In the genomic region with DNA sequence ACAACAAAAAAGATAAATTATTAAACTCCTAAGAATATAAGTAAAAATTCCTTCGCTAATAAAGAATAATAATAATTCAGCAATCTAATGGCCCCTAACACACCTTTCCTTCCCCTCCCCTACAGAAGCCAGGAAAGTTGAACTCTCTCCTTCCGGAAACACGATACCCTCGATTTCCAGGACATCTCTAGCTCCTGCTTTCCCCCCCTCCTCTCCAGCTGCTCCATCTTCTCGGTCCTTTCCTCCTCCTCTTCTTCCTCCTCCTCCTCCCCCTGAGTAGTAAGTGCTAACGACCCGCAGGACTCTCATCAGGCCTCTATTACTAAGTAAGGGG, we compare ENCODE assay signal across 1 cellular context.
TF ChIP-seq lines count a peak whose summit lies in the region.

No MANE protein-coding gene starts in this region.

TF ChIP-seq in IMR-90, 13 proteins besides CTCF, POLR2A, EP300 and RAD21 (continued from another document):
- no peak for TF ChIP-seq MAZ (IDR thresholded peaks at IDR 0.05; ENCODE audit: borderline replicate concordance, low read depth, low read length)
- TF ChIP-seq RCOR1 (IDR thresholded peaks at IDR 0.05; ENCODE audit: insufficient replicate concordance, low read length): no peak
- no peak for TF ChIP-seq SMC3 (IDR thresholded peaks at IDR 0.05; ENCODE audit: low read depth, low read length)
- no peak for TF ChIP-seq CHD1 (IDR thresholded peaks at IDR 0.05; ENCODE audit: low read depth, low read length)
- no peak for TF ChIP-seq CEBPB (IDR thresholded peaks at IDR 0.05; ENCODE audit: low read depth, low read length)
- TF ChIP-seq RFX5 (IDR thresholded peaks at IDR 0.05; ENCODE audit: low read depth, low read length): no peak
- no peak for TF ChIP-seq FOS (IDR thresholded peaks at IDR 0.05; ENCODE audit: low read depth, low read length)
- TF ChIP-seq, protein P1, sequence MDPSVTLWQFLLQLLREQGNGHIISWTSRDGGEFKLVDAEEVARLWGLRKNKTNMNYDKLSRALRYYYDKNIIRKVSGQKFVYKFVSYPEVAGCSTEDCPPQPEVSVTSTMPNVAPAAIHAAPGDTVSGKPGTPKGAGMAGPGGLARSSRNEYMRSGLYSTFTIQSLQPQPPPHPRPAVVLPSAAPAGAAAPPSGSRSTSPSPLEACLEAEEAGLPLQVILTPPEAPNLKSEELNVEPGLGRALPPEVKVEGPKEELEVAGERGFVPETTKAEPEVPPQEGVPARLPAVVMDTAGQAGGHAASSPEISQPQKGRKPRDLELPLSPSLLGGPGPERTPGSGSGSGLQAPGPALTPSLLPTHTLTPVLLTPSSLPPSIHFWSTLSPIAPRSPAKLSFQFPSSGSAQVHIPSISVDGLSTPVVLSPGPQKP (IDR thresholded peaks at IDR 0.05; ENCODE audit: borderline replicate concordance, low read depth, low read length): no peak
- no peak for TF ChIP-seq MAFK (IDR thresholded peaks at IDR 0.05; ENCODE audit: low read depth, low read length)
- TF ChIP-seq NFE2L2 (IDR thresholded peaks at IDR 0.05; ENCODE audit: low read depth, low read length): no peak
- TF ChIP-seq MXI1 (IDR thresholded peaks at IDR 0.05; ENCODE audit: borderline replicate concordance, low read depth, low read length): no peak
